ENCODE assay signal across 9 cellular contexts in genomic region chr17:69523252-69523861, GRCh38.
A peak's percentile ranks its signal among the peaks of the same experiment; 100 is the strongest.
DNase-seq lines count a peak whose midpoint lies in the region; ATAC-seq, FAIRE-seq and TF ChIP-seq lines count a peak whose summit lies in the region.
"Had no signal": no experiment of that assay in that cellular context is flagged by ENCODE, and none has a peak within 500 bp of the region (broad histone marks: within the 10 kb centered on the region; RNA-seq: fewer than 3 reads in every experiment).

No MANE protein-coding gene starts in this region.

- ATAC-seq in GM18867 (IDR thresholded peaks at IDR 0.05; ENCODE audit: unreplicated experiment), result peak; percentile 83
- ATAC-seq in HG03103 (IDR thresholded peaks at IDR 0.05; ENCODE audit: low read depth, unreplicated experiment), result peak; percentile 63
- no peak for ATAC-seq in HG03342 (IDR thresholded peaks at IDR 0.05; ENCODE audit: unreplicated experiment)

- intact Hi-C loops in CD14-positive monocyte (cut with micrococcal nuclease) (no loop called here), kidney (cut with DNase I) (loop anchor here (10.0 kb wide), 1 partner anchor 189 kb away; no protein-coding TSS in a partner anchor)

- no peak overlapping the region for H3K27ac ChIP-seq in kidney (ENCODE audit: low read depth in 2 of 2, low read length in 2 of 2)
- H3K27ac ChIP-seq: SJSA1 had no signal

- peaks cover 82 to 95% of the 10 kb centered on the region in 2 donors for H3K36me3 Mint-ChIP-seq in CD14-positive monocyte
- H3K36me3 Mint-ChIP-seq in brain, result peaks cover 87% of the 10 kb centered on the region
- peaks cover 48% of the 10 kb centered on the region for H3K36me3 Mint-ChIP-seq in type B pancreatic cell

- H3K9me3 Mint-ChIP-seq in CD14-positive monocyte (peaks cover 0 to 4% (median 0%) of the 10 kb centered on the region in 7 donors), brain (no peaks in the 10 kb centered on the region), type B pancreatic cell (no peaks in the 10 kb centered on the region)

- DNase-seq in CD14-positive monocyte (ENCODE audit: low spot score), result no peak
- peak; percentile 50 for DNase-seq in NCI-H510A (lab: John Stamatoyannopoulos, UW)
- DNase-seq in kidney, result no peak
- DNase-seq in type B pancreatic cell (ENCODE audit: extremely low spot score, unreplicated experiment), result no peak

- H3K36me3 ChIP-seq in kidney (ENCODE audit: control insufficient read depth in 1 of 2, insufficient read depth in 2 of 2, low read length in 2 of 2), result peaks cover 7 to 8% of the 10 kb centered on the region in 2 donors
- H3K36me3 ChIP-seq: SJSA1 had no signal

- H3K27me3 Mint-ChIP-seq in CD14-positive monocyte (ENCODE audit: low read depth in 3 of 3), result peaks cover 0 to under 1% (median 0%) of the 10 kb centered on the region in 3 donors
- H3K27me3 Mint-ChIP-seq in brain, result peaks cover 3% of the 10 kb centered on the region
- no peaks in the 10 kb centered on the region for H3K27me3 Mint-ChIP-seq in type B pancreatic cell

- TF ChIP-seq CTCF in CD14-positive monocyte (IDR thresholded peaks at IDR 0.05) (peak; percentile 71), brain (conservative IDR thresholded peaks at IDR 0.05) (peak; percentile 66 to 73), kidney (IDR thresholded peaks at IDR 0.05; ENCODE audit: borderline replicate concordance, extremely low read depth, insufficient read depth) (peak; percentile 67), type B pancreatic cell (conservative IDR thresholded peaks at IDR 0.05) (peak; percentile 82)

- H3K27ac Mint-ChIP-seq in CD14-positive monocyte (no peak overlapping the region), brain (peak overlapping the region in 2 of 5 experiments; percentile 4 to 27), type B pancreatic cell (no peak overlapping the region)

- peak; percentile 71 for FAIRE-seq in kidney (lab: Jason Lieb, UNC)

- H3K4me1 ChIP-seq in kidney (ENCODE audit: control insufficient read depth in 1 of 2, insufficient read depth in 1 of 2, low read depth in 1 of 2, low read length in 2 of 2), result no peaks in the 10 kb centered on the region

- no peak overlapping the region for H3K9ac ChIP-seq in kidney (ENCODE audit: low read length in 2 of 2)

- peaks cover 5% of the 10 kb centered on the region for H3K4me1 Mint-ChIP-seq in CD14-positive monocyte
- no peaks in the 10 kb centered on the region for H3K4me1 Mint-ChIP-seq in brain
- peaks cover 3% of the 10 kb centered on the region for H3K4me1 Mint-ChIP-seq in type B pancreatic cell (ENCODE audit: unreplicated experiment)

- no peak overlapping the region for H3K4me3 Mint-ChIP-seq in CD14-positive monocyte
- no peak overlapping the region for H3K4me3 Mint-ChIP-seq in brain
- no peak overlapping the region for H3K4me3 Mint-ChIP-seq in type B pancreatic cell

- no peaks in the 10 kb centered on the region for H3K9me3 ChIP-seq in kidney (ENCODE audit: control insufficient read depth in 1 of 2, low read length in 2 of 2)
- H3K9me3 ChIP-seq: SJSA1 had no signal

- peak overlapping the region in 1 of 2 donors; percentile 36 for H3K4me3 ChIP-seq in kidney (ENCODE audit: low read length in 2 of 2)
- H3K4me3 ChIP-seq: SJSA1 had no signal
